Comparison of ENCODE assay signal across 8 cellular contexts in the genomic region with DNA sequence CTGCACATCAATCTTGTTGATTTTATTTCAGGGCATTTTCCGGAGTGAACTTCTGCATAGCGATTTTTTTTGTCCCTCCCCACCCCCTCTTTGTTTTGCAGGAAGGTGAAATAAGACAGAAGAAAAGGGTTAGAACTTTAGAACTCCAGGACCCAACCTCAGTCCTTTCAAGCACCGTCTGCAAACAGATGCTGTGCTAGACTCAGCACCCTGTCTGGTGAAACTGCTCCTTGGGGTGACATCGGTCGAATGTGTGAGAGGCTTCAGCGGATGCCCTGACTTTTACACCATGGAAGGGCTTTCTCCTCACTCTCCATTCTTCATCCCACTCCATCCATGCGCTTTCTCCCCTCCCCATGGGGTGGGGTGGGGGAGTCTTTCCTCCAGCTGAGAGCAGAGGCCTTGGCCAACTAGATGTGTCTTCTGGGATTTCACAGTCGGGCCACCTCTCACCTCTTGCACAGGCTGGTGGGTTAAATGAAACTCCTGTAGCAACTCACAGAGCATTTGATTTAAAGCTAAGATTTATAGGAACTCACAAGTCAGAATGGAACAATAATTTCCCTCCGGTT. TPM values are rescaled to one million over a fixed set of nuclear protein-coding genes. Genes with fewer than 3 reads are reported as not detected.
A peak's percentile ranks its signal among the peaks of the same experiment; 100 is the strongest.
DNase-seq lines count a peak whose midpoint lies in the region; ATAC-seq and TF ChIP-seq lines count a peak whose summit lies in the region.

No MANE protein-coding gene starts in this region.

- H3K4me1 ChIP-seq in right lobe of liver (peaks cover 0 to 4% (median 1%) of the 10 kb centered on the region in 4 donors), testis (peaks cover 5% of the 10 kb centered on the region)

- TF ChIP-seq POLR2A in right lobe of liver (IDR thresholded peaks at IDR 0.05) (no peak), testis (IDR thresholded peaks at IDR 0.05) (no peak)

- H3K27me3 ChIP-seq in right lobe of liver (no peaks in the 10 kb centered on the region), testis (no peaks in the 10 kb centered on the region)

- DNase-seq in activated gamma-delta T cell treated with Interleukin-2 at 50 U/mL for 16 hours (peak; percentile 48), activated gamma-delta T cell (lab: John Stamatoyannopoulos, UW) (no peak), right lobe of liver (peak in 1 of 3 donors; percentile 40), testis (no peak), hypothalamus (lab: John Stamatoyannopoulos, UW) (no peak), Kasumi-1 (lab: John Stamatoyannopoulos, UW) (no peak)
- peak; percentile 51 for DNase-seq in activated naive CD4-positive, alpha-beta T cell treated with anti-CD3 and anti-CD28 coated beads for 36 hours

- peaks cover 3% of the 10 kb centered on the region for H3K9me3 Mint-ChIP-seq in activated naive CD4-positive, alpha-beta T cell treated with anti-CD3 and anti-CD28 coated beads for 36 hours

- no peak for TF ChIP-seq CTCF in right lobe of liver (IDR thresholded peaks at IDR 0.05)
- TF ChIP-seq CTCF in testis (IDR thresholded peaks at IDR 0.05): no peak

- H3K36me3 Mint-ChIP-seq in activated naive CD4-positive, alpha-beta T cell treated with anti-CD3 and anti-CD28 coated beads for 36 hours (ENCODE audit: low read depth): peaks cover 4% of the 10 kb centered on the region

- peaks cover 67% of the 10 kb centered on the region for H3K4me1 Mint-ChIP-seq in activated naive CD4-positive, alpha-beta T cell treated with anti-CD3 and anti-CD28 coated beads for 36 hours (ENCODE audit: low read depth)

- CTCF ChIA-PET in activated naive CD4-positive, alpha-beta T cell treated with anti-CD3 and anti-CD28 coated beads for 36 hours (lab: Charles Lee): interaction anchor here (0.9 to 2.2 kb wide), 5 partner anchors 12 to 104 kb away, joined by 3 to 8 read pairs (median 4); no protein-coding TSS in a partner anchor

- intact Hi-C loops in activated naive CD4-positive, alpha-beta T cell treated with anti-CD3 and anti-CD28 coated beads for 36 hours (cut with micrococcal nuclease): loop anchor here (1.0 to 5.0 kb wide), 9 partner anchors 14 to 584 kb away; a partner anchor contains a TSS
- intact Hi-C loops in right lobe of liver (cut with DNase I) (no loop called here), testis (cut with DNase I; ENCODE audit: low total_unique reads) (no loop called here)

- H3K27ac ChIP-seq in right lobe of liver (peak overlapping the region in 1 of 3 donors; percentile 15), testis (no peak overlapping the region)

- peak overlapping the region; percentile 91 for H3K27ac Mint-ChIP-seq in activated naive CD4-positive, alpha-beta T cell treated with anti-CD3 and anti-CD28 coated beads for 36 hours

- H3K27me3 Mint-ChIP-seq in activated naive CD4-positive, alpha-beta T cell treated with anti-CD3 and anti-CD28 coated beads for 36 hours (ENCODE audit: low read depth): no peaks in the 10 kb centered on the region

- no peaks in the 10 kb centered on the region for H3K36me3 ChIP-seq in right lobe of liver
- no peaks in the 10 kb centered on the region for H3K36me3 ChIP-seq in testis (ENCODE audit: low read depth, missing control alignments)

- no peak for ATAC-seq in right lobe of liver
- ATAC-seq in GM21381 (IDR thresholded peaks at IDR 0.05; ENCODE audit: unreplicated experiment): no peak

- H3K4me3 ChIP-seq in right lobe of liver (peak overlapping the region in 2 of 3 donors; percentile 48 to 54), testis (peak overlapping the region; percentile 34 to 47)

- H3K9me3 ChIP-seq in right lobe of liver: no peaks in the 10 kb centered on the region
- H3K9me3 ChIP-seq in testis: no peaks in the 10 kb centered on the region

- peak overlapping the region; percentile 81 for H3K4me3 Mint-ChIP-seq in activated naive CD4-positive, alpha-beta T cell treated with anti-CD3 and anti-CD28 coated beads for 36 hours

- 56% methylated on average over 7 of the region's 9 CpGs for WGBS in right lobe of liver (ENCODE audit: insufficient coverage, low coverage, low lambda C conversion rate, missing lambda C conversion rate)
- WGBS in testis, 2 donors: 47 to 59% methylated on average over 9 of the region's 9 CpGs

RNA-seq across cellular contexts. Expression of a gene that starts 43.3 kb away (rescaled TPM):
- 1 to 10 TPM; 1.1 to 1.3 TPM for total RNA-seq in activated naive CD4-positive, alpha-beta T cell treated with anti-CD3 and anti-CD28 coated beads for 36 hours
- total RNA-seq in right lobe of liver: 1 to 10 TPM in 1 of 6 experiments, under 1 TPM in 5; 0.06 to 1.6 (median 0.28) TPM
- total RNA-seq in testis: under 1 TPM; 0.39 to 0.74 TPM
- polyA plus RNA-seq in testis (ENCODE audit: insufficient read depth, low read depth, low replicate concordance): 0.30 TPM

Comparison
In these comparisons a context has a peak if more than half of its experiments do, and no peak if none do; other contexts are left out.
1. DNase-seq: peak in activated gamma-delta T cell treated with Interleukin-2 at 50 U/mL for 16 hours (single experiment) and activated naive CD4-positive, alpha-beta T cell treated with anti-CD3 and anti-CD28 coated beads for 36 hours (single experiment); none in activated gamma-delta T cell (single experiment), testis (single experiment), hypothalamus (0 of 51) and Kasumi-1 (0 of 2).